In the genomic region with DNA sequence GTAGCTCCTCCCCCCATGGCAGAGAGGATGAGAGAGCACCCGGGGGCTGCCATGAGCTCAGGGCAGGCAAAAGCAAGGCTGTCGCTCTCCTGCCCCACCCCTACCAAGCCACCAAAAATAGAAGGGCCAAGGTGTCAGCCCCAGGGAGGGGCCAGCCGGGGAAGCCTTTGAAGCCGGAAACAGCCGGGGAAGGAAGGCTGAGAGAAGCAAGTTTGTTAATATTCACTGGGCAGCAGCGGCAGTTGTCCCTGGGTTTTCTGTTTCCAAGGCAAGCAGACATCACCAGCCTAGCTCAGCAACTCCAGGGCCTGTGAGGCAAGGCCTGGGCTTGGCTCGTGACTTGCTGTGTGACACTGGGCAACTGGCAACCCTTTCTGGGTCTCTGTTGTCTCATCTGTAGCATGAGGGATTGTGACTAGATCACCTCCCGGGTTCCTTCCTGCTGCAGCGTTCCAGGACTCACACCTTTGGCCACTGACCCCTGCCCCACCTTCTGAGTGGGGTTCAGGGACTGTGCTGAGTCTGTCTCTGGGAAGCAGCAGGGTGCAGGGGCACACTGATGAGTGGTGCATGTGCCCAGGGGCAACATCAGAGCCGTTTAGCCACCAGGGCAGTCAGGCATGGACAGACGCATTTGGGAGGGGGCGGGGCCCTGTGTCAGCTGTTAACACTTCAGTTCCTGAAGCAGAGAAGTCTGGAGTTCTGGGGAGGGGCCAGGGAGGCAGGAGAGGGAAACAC, we compare ENCODE assay signal across 9 cellular contexts. TPM values are rescaled to one million over a fixed set of nuclear protein-coding genes. Genes with fewer than 3 reads are reported as not detected.
DNase-seq lines count a peak whose midpoint lies in the region; ATAC-seq and TF ChIP-seq lines count a peak whose summit lies in the region.
"Had no signal": no experiment of that assay in that cellular context is flagged by ENCODE, and none has a peak within 500 bp of the region (broad histone marks: within the 10 kb centered on the region; RNA-seq: fewer than 3 reads in every experiment).

No MANE protein-coding gene starts in this region.

- no peaks in the 10 kb centered on the region for H3K36me3 ChIP-seq in CD4-positive, CD25-positive, alpha-beta regulatory T cell (ENCODE audit: control insufficient read depth, insufficient read depth, low read length)
- H3K36me3 ChIP-seq in stomach: no peaks in the 10 kb centered on the region
- H3K36me3 ChIP-seq: HAP-1 had no signal

- no peaks in the 10 kb centered on the region for H3K36me3 Mint-ChIP-seq in CD4-positive, CD25-positive, alpha-beta regulatory T cell
- H3K36me3 Mint-ChIP-seq in natural killer cell: no peaks in the 10 kb centered on the region

- peaks cover 0 to 40% (median 11%) of the 10 kb centered on the region in 4 donors for H3K4me1 Mint-ChIP-seq in CD4-positive, CD25-positive, alpha-beta regulatory T cell
- peaks cover 19 to 32% of the 10 kb centered on the region in 2 donors for H3K4me1 Mint-ChIP-seq in natural killer cell

- H3K9me3 ChIP-seq in CD4-positive, CD25-positive, alpha-beta regulatory T cell (ENCODE audit: control insufficient read depth in 2 of 2, low read length in 2 of 2): no peaks in the 10 kb centered on the region
- H3K9me3 ChIP-seq in stomach: no peaks in the 10 kb centered on the region
- H3K9me3 ChIP-seq: HAP-1 had no signal

- DNase-seq in CD4-positive, CD25-positive, alpha-beta regulatory T cell: peak; percentile 42 to 90 (median 70)
- DNase-seq in GM19240 (ENCODE audit: insufficient read length, low spot score) (peak; percentile 84), natural killer cell (peak; percentile 51), stomach (peak; percentile 38), hippocampal formation (lab: John Stamatoyannopoulos, UW) (no peak)
- peak; percentile 35 for DNase-seq in effector CD8-positive, alpha-beta T cell (lab: John Stamatoyannopoulos, UW)

- 2 to 3% (median 3%) methylated on average over 9 to 12 of the region's 12 CpGs for WGBS in stomach, 5 donors

- TF ChIP-seq EP300 in stomach (IDR thresholded peaks at IDR 0.05): no peak

- TF ChIP-seq POLR2A in stomach (IDR thresholded peaks at IDR 0.05): no peak

- peak; percentile 90 to 93 for ATAC-seq in CD4-positive, CD25-positive, alpha-beta regulatory T cell (ENCODE audit: low read depth in 2 of 2)
- peak; percentile 72 for ATAC-seq in HG03460 (IDR thresholded peaks at IDR 0.05; ENCODE audit: unreplicated experiment)
- ATAC-seq in activated CD4-positive, CD25-positive, alpha-beta regulatory T cell treated with anti-CD3 and anti-CD28 coated beads, Interleukin-2, amount 50 U/mL, for 24 hours: peak; percentile 88 to 91
- ATAC-seq in natural killer cell: peak; percentile 91 to 98 (median 96)

- TF ChIP-seq CTCF in natural killer cell (IDR thresholded peaks at IDR 0.05) (no peak), stomach (IDR thresholded peaks at IDR 0.05) (no peak)

- H3K4me3 ChIP-seq in CD4-positive, CD25-positive, alpha-beta regulatory T cell (ENCODE audit: low read depth, low read length): peak overlapping the region; percentile 44
- peak overlapping the region in 3 of 4 donors; percentile 4 to 18 (median 4) for H3K4me3 ChIP-seq in stomach
- H3K4me3 ChIP-seq: HAP-1 had no signal

- H3K4me3 Mint-ChIP-seq in CD4-positive, CD25-positive, alpha-beta regulatory T cell: peak overlapping the region; percentile 75 to 81 (median 78)
- peak overlapping the region; percentile 84 for H3K4me3 Mint-ChIP-seq in natural killer cell

- H3K27ac Mint-ChIP-seq in CD4-positive, CD25-positive, alpha-beta regulatory T cell: peak overlapping the region; percentile 70 to 92 (median 91)
- peak overlapping the region; percentile 77 to 89 for H3K27ac Mint-ChIP-seq in natural killer cell

- peaks cover 0 to 2% (median 0%) of the 10 kb centered on the region in 7 donors for H3K9me3 Mint-ChIP-seq in CD4-positive, CD25-positive, alpha-beta regulatory T cell
- no peaks in the 10 kb centered on the region for H3K9me3 Mint-ChIP-seq in natural killer cell

- peaks cover 9% of the 10 kb centered on the region for H3K27me3 Mint-ChIP-seq in CD4-positive, CD25-positive, alpha-beta regulatory T cell
- peaks cover 8 to 9% of the 10 kb centered on the region in 2 donors for H3K27me3 Mint-ChIP-seq in natural killer cell (ENCODE audit: low read depth in 2 of 2)

- intact Hi-C loops in natural killer cell (cut with micrococcal nuclease): no loop called here
- intact Hi-C loops in stomach (cut with DNase I; ENCODE audit: low total_unique reads): no loop called here

- peaks cover 25% of the 10 kb centered on the region for H3K4me1 ChIP-seq in CD4-positive, CD25-positive, alpha-beta regulatory T cell (ENCODE audit: control insufficient read depth, insufficient read depth, low read length, poor library complexity, severe bottlenecking)
- peaks cover 11 to 20% (median 14%) of the 10 kb centered on the region in 4 donors for H3K4me1 ChIP-seq in stomach
- H3K4me1 ChIP-seq: HAP-1 had no signal

- peak overlapping the region; percentile 63 for H3K27ac ChIP-seq in CD4-positive, CD25-positive, alpha-beta regulatory T cell (ENCODE audit: insufficient read depth, low read length, poor library complexity, severe bottlenecking)
- H3K27ac ChIP-seq in stomach: peak overlapping the region in 1 of 5 donors; percentile 2

- H3K27me3 ChIP-seq in CD4-positive, CD25-positive, alpha-beta regulatory T cell (ENCODE audit: control insufficient read depth, insufficient read depth, low read length): no peaks in the 10 kb centered on the region
- H3K27me3 ChIP-seq in stomach: peaks cover 0 to 73% (median 14%) of the 10 kb centered on the region in 3 donors

RNA-seq across cellular contexts. Expression of a gene that starts 24.3 kb away (rescaled TPM):
- not detected for total RNA-seq in CD4-positive, CD25-positive, alpha-beta regulatory T cell
- polyA plus RNA-seq in CD4-positive, CD25-positive, alpha-beta regulatory T cell: not detected
- total RNA-seq in natural killer cell (under 1 TPM in 1 of 3 donors, not detected in 2; 0.30 TPM), stomach (not detected)
- not detected for polyA plus RNA-seq in stomach

RNA-seq across cellular contexts. Expression of a gene that starts 53.4 kb away (rescaled TPM):
- not detected for total RNA-seq in CD4-positive, CD25-positive, alpha-beta regulatory T cell
- polyA plus RNA-seq in CD4-positive, CD25-positive, alpha-beta regulatory T cell: not detected
- not detected for total RNA-seq in natural killer cell
- not detected for total RNA-seq in stomach
- polyA plus RNA-seq in stomach: not detected

Comparison
In these comparisons a context has a peak if more than half of its experiments do, and no peak if none do; other contexts are left out.
1. DNase-seq: peak in CD4-positive, CD25-positive, alpha-beta regulatory T cell (3 of 3), GM19240 (single experiment), effector CD8-positive, alpha-beta T cell (single experiment), natural killer cell (single experiment) and stomach (single experiment); none in hippocampal formation (0 of 2).
2. Peak in every context shown above with its lines, with median percentiles within 50 percentile points of each other: ATAC-seq.